Comparison of ENCODE assay signal across 9 cellular contexts in genomic region chr6:43733471-43734293, GRCh38. TPM values are rescaled to one million over a fixed set of nuclear protein-coding genes. Genes with fewer than 3 reads are reported as not detected.
DNase-seq lines count a peak whose midpoint lies in the region; ATAC-seq and TF ChIP-seq lines count a peak whose summit lies in the region.
"Had no signal": no experiment of that assay in that cellular context is flagged by ENCODE, and none has a peak within 500 bp of the region (broad histone marks: within the 10 kb centered on the region; RNA-seq: fewer than 3 reads in every experiment).

No MANE protein-coding gene starts in this region.

- no peaks in the 10 kb centered on the region for H3K79me2 ChIP-seq in mammary epithelial cell (ENCODE audit: insufficient read depth, low read length)

- H2AFZ ChIP-seq in mammary epithelial cell (ENCODE audit: low read depth, low read length): peak overlapping the region; percentile 45

- ATAC-seq in GM21723 (IDR thresholded peaks at IDR 0.05; ENCODE audit: unreplicated experiment) (peak; percentile 87), GM18867 (IDR thresholded peaks at IDR 0.05; ENCODE audit: unreplicated experiment) (no peak)
- peak; percentile 67 for ATAC-seq in stimulated activated memory B cell treated with anti-CD40 and anti-IgM and Interleukin-4, amounts not matched to agents 10 μg/mL and 1 μg/mL and 100 μg/mL, for 72 hours

- H3K9ac ChIP-seq in mammary epithelial cell (ENCODE audit: insufficient read depth, low read length): no peak overlapping the region

- no peak overlapping the region for H3K4me3 ChIP-seq in Peyer's patch
- no peak overlapping the region for H3K4me3 ChIP-seq in mammary epithelial cell (replicated peaks in 1 of 3; ENCODE audit: insufficient read depth in 1 of 3, low read depth in 2 of 3, low read length in 3 of 3)

- H3K27ac ChIP-seq in Peyer's patch: peak overlapping the region in 1 of 4 donors; percentile 22
- peak overlapping the region; percentile 16 for H3K27ac ChIP-seq in mammary epithelial cell (ENCODE audit: insufficient read depth, low read depth, low read length)

- H3K36me3 ChIP-seq in Peyer's patch (no peaks in the 10 kb centered on the region), mammary epithelial cell (ENCODE audit: insufficient read depth, low read length) (no peaks in the 10 kb centered on the region)

- H3K4me1 ChIP-seq in Peyer's patch: peaks cover 0 to 5% (median 0%) of the 10 kb centered on the region in 4 donors
- peaks cover 52% of the 10 kb centered on the region for H3K4me1 ChIP-seq in mammary epithelial cell (ENCODE audit: insufficient read depth, low read length)

- dilution Hi-C loops in mammary epithelial cell (cut with HindIII; ENCODE audit: low sequenced_read_pairs): loop anchor here (5.0 kb wide), 1 partner anchor 44 kb away; no protein-coding TSS in a partner anchor

- CTCF ChIA-PET in mammary epithelial cell (lab: Charles Lee; ENCODE audit: low non-redundant PET): no interaction called here

- H3K27ac Mint-ChIP-seq in stimulated activated memory B cell treated with anti-CD40 and anti-IgM and Interleukin-4, amounts not matched to agents 10 μg/mL and 1 μg/mL and 100 μg/mL, for 72 hours: peak overlapping the region; percentile 61

- no peak for TF ChIP-seq POLR2A in Peyer's patch (IDR thresholded peaks at IDR 0.05)

- no peak for TF ChIP-seq CTCF in Peyer's patch (IDR thresholded peaks at IDR 0.05)
- TF ChIP-seq CTCF in mammary epithelial cell (conservative IDR thresholded peaks at IDR 0.05 in 1 of 2, IDR thresholded peaks at IDR 0.05 in 1 of 2; ENCODE audit: extremely low read depth in 1 of 2, insufficient read depth in 1 of 2, low read depth in 1 of 2, low read length in 2 of 2): no peak

- peaks cover 26% of the 10 kb centered on the region for H3K4me1 Mint-ChIP-seq in stimulated activated memory B cell treated with anti-CD40 and anti-IgM and Interleukin-4, amounts not matched to agents 10 μg/mL and 1 μg/mL and 100 μg/mL, for 72 hours

- no peaks in the 10 kb centered on the region for H4K20me1 ChIP-seq in mammary epithelial cell (ENCODE audit: insufficient read depth, low read length)

- no peaks in the 10 kb centered on the region for H3K27me3 ChIP-seq in Peyer's patch
- no peaks in the 10 kb centered on the region for H3K27me3 ChIP-seq in mammary epithelial cell (ENCODE audit: insufficient read depth, low read length)

- H3K9me3 ChIP-seq in Peyer's patch (no peaks in the 10 kb centered on the region), mammary epithelial cell (replicated peaks; ENCODE audit: insufficient read depth, low read length) (peaks cover 2% of the 10 kb centered on the region)

- no peak overlapping the region for H3K4me3 Mint-ChIP-seq in stimulated activated memory B cell treated with anti-CD40 and anti-IgM and Interleukin-4, amounts not matched to agents 10 μg/mL and 1 μg/mL and 100 μg/mL, for 72 hours

- peaks cover 21% of the 10 kb centered on the region for H3K36me3 Mint-ChIP-seq in stimulated activated memory B cell treated with anti-CD40 and anti-IgM and Interleukin-4, amounts not matched to agents 10 μg/mL and 1 μg/mL and 100 μg/mL, for 72 hours

- H3K9me3 Mint-ChIP-seq in stimulated activated memory B cell treated with anti-CD40 and anti-IgM and Interleukin-4, amounts not matched to agents 10 μg/mL and 1 μg/mL and 100 μg/mL, for 72 hours: peaks cover 15% of the 10 kb centered on the region

- BruUV-seq in mammary epithelial cell (replicated peaks; lab: Mats Ljungman, UMichigan): TSS peak; percentile 54

- DNase-seq in Peyer's patch (peak in 2 of 3 donors; percentile 28 to 45), mammary epithelial cell (peak; percentile 46), NCI-H1092 treated with DMSO at 0.1 percent for 48 hours (lab: John Stamatoyannopoulos, UW) (no peak), SW480 (ENCODE audit: low spot score) (no peak), NCI-H446 (lab: John Stamatoyannopoulos, UW) (no peak)
- DNase-seq: NCI-H1105 had no signal

- in situ Hi-C loops in mammary epithelial cell (cut with MboI; ENCODE audit: low sequenced_read_pairs in 2 of 2): no loop called here

- H3K4me2 ChIP-seq in mammary epithelial cell (ENCODE audit: insufficient read depth, low read depth, low read length): peak overlapping the region; percentile 25

- WGBS in mammary epithelial cell (ENCODE audit: low coverage, missing lambda C conversion rate): 55% methylated on average over 5 of the region's 10 CpGs

- no peaks in the 10 kb centered on the region for H3K27me3 Mint-ChIP-seq in stimulated activated memory B cell treated with anti-CD40 and anti-IgM and Interleukin-4, amounts not matched to agents 10 μg/mL and 1 μg/mL and 100 μg/mL, for 72 hours

- intact Hi-C loops in mammary epithelial cell (cut with micrococcal nuclease): no loop called here

RNA-seq across cellular contexts. Expression of gene VEGFA, which starts 36.3 kb away (rescaled TPM):
- total RNA-seq in Peyer's patch (100 to 1,000 TPM; 202 to 663 (median 418) TPM), mammary epithelial cell (100 to 1,000 TPM; 161 to 313 TPM)
- polyA plus RNA-seq in mammary epithelial cell: 196 TPM
- 634 TPM for polyA minus RNA-seq in mammary epithelial cell

RNA-seq across cellular contexts. Expression of gene MRPS18A, which starts 46.1 kb away (rescaled TPM):
- total RNA-seq in Peyer's patch: 10 to 100 TPM; 41.1 to 64.4 (median 52.4) TPM
- total RNA-seq in mammary epithelial cell: 10 to 100 TPM; 27.0 to 49.0 TPM
- polyA plus RNA-seq in mammary epithelial cell: 63.7 TPM
- polyA minus RNA-seq in mammary epithelial cell: 39.5 TPM

Comparison
In these comparisons a context has a peak if more than half of its experiments do, and no peak if none do; other contexts are left out.
1. DNase-seq: peak in Peyer's patch (2 of 3) and mammary epithelial cell (single experiment); none in NCI-H1092 treated with DMSO at 0.1 percent for 48 hours (single experiment), SW480 (single experiment) and NCI-H446 (0 of 2).